Comparison of ENCODE assay signal across 9 cellular contexts in genomic region chr11:114075891-114076441, GRCh38. TPM values are rescaled to one million over a fixed set of nuclear protein-coding genes. Genes with fewer than 3 reads are reported as not detected.
DNase-seq lines count a peak whose midpoint lies in the region; ATAC-seq, FAIRE-seq and TF ChIP-seq lines count a peak whose summit lies in the region.
"Had no signal": no experiment of that assay in that cellular context is flagged by ENCODE, and none has a peak within 500 bp of the region (broad histone marks: within the 10 kb centered on the region; RNA-seq: fewer than 3 reads in every experiment).

No MANE protein-coding gene starts in this region.

- no peak overlapping the region for H3K4me2 ChIP-seq in PC-9
- H3K4me2 ChIP-seq in GM12878 (ENCODE audit: control insufficient read depth, insufficient read depth), result no peak overlapping the region

- ATAC-seq in GM12878 (no peak), HG02610 (IDR thresholded peaks at IDR 0.05; ENCODE audit: unreplicated experiment) (no peak)

- H3K27ac ChIP-seq in PC-9 (no peak overlapping the region), GM12878 (ENCODE audit: control insufficient read depth, insufficient read depth) (no peak overlapping the region), testis (no peak overlapping the region)

- no TSS peak for BruUV-seq in PC-9 (replicated peaks; lab: Mats Ljungman, UMichigan)
- no TSS peak for BruUV-seq in GM12878 (replicated peaks; lab: Mats Ljungman, UMichigan)

- in situ Hi-C loops in GM12878 (cut with MboI), result no loop called here

- no peak overlapping the region for H3K9ac ChIP-seq in GM12878 (ENCODE audit: control insufficient read depth, insufficient read depth, low read length)

- WGBS in GM12878 (ENCODE audit: insufficient coverage, insufficient replicate concordance, low lambda C conversion rate, missing lambda C conversion rate), result 49% methylated on average over 17 of the region's 18 CpGs
- WGBS in testis, 2 donors, result 50 to 57% methylated on average over 18 of the region's 18 CpGs

- no peaks in the 10 kb centered on the region for H3F3A ChIP-seq in PC-9 (ENCODE audit: insufficient read depth, low read depth)

- FAIRE-seq in GM12878 (lab: Jason Lieb, UNC), result no peak
- FAIRE-seq: A204.1 had no signal

- H3K9me3 ChIP-seq in PC-9 (ENCODE audit: insufficient read depth, low read depth) (no peaks in the 10 kb centered on the region), GM12878 (replicated peaks; ENCODE audit: control insufficient read depth, insufficient read depth, low read length) (no peaks in the 10 kb centered on the region), testis (no peaks in the 10 kb centered on the region)

- no peaks in the 10 kb centered on the region for H3K79me2 ChIP-seq in PC-9 (ENCODE audit: low read depth)
- H3K79me2 ChIP-seq in GM12878 (ENCODE audit: control insufficient read depth, insufficient read depth, low read length), result no peaks in the 10 kb centered on the region

- RAD21 ChIA-PET in GM12878 (lab: Charles Lee; ENCODE audit: unreplicated experiment), result no interaction called here

- CTCF ChIA-PET in PC-9 (lab: Charles Lee), result no interaction called here
- CTCF ChIA-PET in GM12878 (lab: Yijun Ruan, JAX), result no interaction called here

- DNase-seq in DMS 273 (lab: John Stamatoyannopoulos, UW; ENCODE audit: unreplicated experiment) (peak; percentile 48), DMS 273 treated with DMSO at 0.1 percent for 48 hours (lab: John Stamatoyannopoulos, UW) (no peak), PC-9 (no peak), GM12878 (ENCODE audit: low read depth, low spot score) (no peak), kidney tubule cell (ENCODE audit: low spot score) (peak; percentile 5), testis (no peak), NCI-H1694 (lab: John Stamatoyannopoulos, UW) (no peak)

- H3K36me3 ChIP-seq in PC-9 (ENCODE audit: low read depth) (no peaks in the 10 kb centered on the region), GM12878 (ENCODE audit: control insufficient read depth in 2 of 2, insufficient read depth in 2 of 2, low read length in 1 of 2) (no peaks in the 10 kb centered on the region), testis (ENCODE audit: low read depth, missing control alignments) (no peaks in the 10 kb centered on the region)

- TF ChIP-seq POLR2A in GM12878 (IDR thresholded peaks at IDR 0.05; ENCODE audit: low read depth, low read length) (no peak), testis (IDR thresholded peaks at IDR 0.05) (no peak)

- no peaks in the 10 kb centered on the region for H3K9me2 ChIP-seq in PC-9 (ENCODE audit: insufficient read depth)

- TF ChIP-seq CTCF in PC-9 (conservative IDR thresholded peaks at IDR 0.05), result peak; percentile 54
- TF ChIP-seq CTCF in GM12878 (IDR thresholded peaks at IDR 0.05 in 2 of 3, conservative IDR thresholded peaks at IDR 0.05 in 1 of 3; ENCODE audit: control insufficient read depth in 2 of 3, extremely low read depth in 1 of 3, insufficient read depth in 1 of 3, low read depth in 3 of 3, low read length in 3 of 3), result peak; percentile 6 to 37 (median 36); a peak in 4 of 6 replicates
- peak; percentile 40 to 63 (median 56) for TF ChIP-seq CTCF in testis (IDR thresholded peaks at IDR 0.05)

- no peak for TF ChIP-seq EP300 in GM12878 (IDR thresholded peaks at IDR 0.05; ENCODE audit: borderline replicate concordance in 1 of 2, control insufficient read depth in 1 of 2, low read depth in 2 of 2, low read length in 2 of 2)

- H3K4me1 ChIP-seq in PC-9 (replicated peaks; ENCODE audit: insufficient read depth) (no peaks in the 10 kb centered on the region), GM12878 (ENCODE audit: control insufficient read depth, insufficient read depth, low read length) (no peaks in the 10 kb centered on the region), testis (peaks cover 44% of the 10 kb centered on the region)

- no peak overlapping the region for H2AFZ ChIP-seq in PC-9
- no peak overlapping the region for H2AFZ ChIP-seq in GM12878 (ENCODE audit: control insufficient read depth, low read depth, low read length)

- H3K27me3 ChIP-seq in PC-9 (ENCODE audit: insufficient read depth, low read depth) (peaks cover 92% of the 10 kb centered on the region), GM12878 (replicated peaks in 1 of 2; ENCODE audit: control insufficient read depth in 2 of 2, insufficient read depth in 2 of 2, low read length in 1 of 2) (peaks cover 0 to 2% of the 10 kb centered on the region in 2 experiments; a peak in 2 of 4 replicates), testis (no peaks in the 10 kb centered on the region)

- SMC1A ChIA-PET in GM12878 (lab: Charles Lee; ENCODE audit: uncharacterized antibody, unreplicated experiment), result no interaction called here

- no peak overlapping the region for H3K4me3 ChIP-seq in PC-9
- H3K4me3 ChIP-seq in GM12878, result no peak overlapping the region
- H3K4me3 ChIP-seq in testis, result no peak overlapping the region

- intact Hi-C loops in PC-9 (cut with micrococcal nuclease; ENCODE audit: unreplicated experiment), result no loop called here
- intact Hi-C loops in GM12878 (cut with micrococcal nuclease; ENCODE audit: unreplicated experiment), result no loop called here
- intact Hi-C loops in testis (cut with DNase I; ENCODE audit: low total_unique reads), result no loop called here

- H4K20me1 ChIP-seq in PC-9 (ENCODE audit: insufficient read depth), result no peaks in the 10 kb centered on the region
- H4K20me1 ChIP-seq in GM12878 (ENCODE audit: control insufficient read depth, insufficient read depth), result no peaks in the 10 kb centered on the region

- POLR2A ChIA-PET in PC-9 (lab: Charles Lee; ENCODE audit: unreplicated experiment), result no interaction called here
- POLR2A ChIA-PET in GM12878 (lab: Charles Lee), result no interaction called here

- TF ChIP-seq RAD21 in GM12878 (IDR thresholded peaks at IDR 0.05; ENCODE audit: insufficient read depth, low read depth, low read length), result no peak

TF ChIP-seq in GM12878, 131 proteins besides CTCF, POLR2A, EP300 and RAD21 (continues in another document):
- TF ChIP-seq ESRRA (IDR thresholded peaks at IDR 0.05; ENCODE audit: low read length) (no peak), CBX5 (IDR thresholded peaks at IDR 0.05; ENCODE audit: low read depth) (no peak), ATF7 (IDR thresholded peaks at IDR 0.05; ENCODE audit: low read depth) (no peak), SIX5 (IDR thresholded peaks at IDR 0.05; ENCODE audit: low read depth, low read length, severe bottlenecking) (no peak), HDAC2 (IDR thresholded peaks at IDR 0.05) (no peak), NRF1 (conservative IDR thresholded peaks at IDR 0.05; ENCODE audit: low read depth, low read length) (no peak), CEBPB (IDR thresholded peaks at IDR 0.05; ENCODE audit: borderline replicate concordance in 1 of 2, low read depth in 2 of 2, low read length in 2 of 2) (no peak), NFYA (IDR thresholded peaks at IDR 0.05; ENCODE audit: borderline replicate concordance, low read depth, low read length) (no peak), RAD51 (IDR thresholded peaks at IDR 0.05) (no peak), IRF4 (IDR thresholded peaks at IDR 0.05; ENCODE audit: low read depth, low read length) (no peak), RFX5 (IDR thresholded peaks at IDR 0.05; ENCODE audit: low read depth, low read length) (no peak)
- TF ChIP-seq, protein P1, sequence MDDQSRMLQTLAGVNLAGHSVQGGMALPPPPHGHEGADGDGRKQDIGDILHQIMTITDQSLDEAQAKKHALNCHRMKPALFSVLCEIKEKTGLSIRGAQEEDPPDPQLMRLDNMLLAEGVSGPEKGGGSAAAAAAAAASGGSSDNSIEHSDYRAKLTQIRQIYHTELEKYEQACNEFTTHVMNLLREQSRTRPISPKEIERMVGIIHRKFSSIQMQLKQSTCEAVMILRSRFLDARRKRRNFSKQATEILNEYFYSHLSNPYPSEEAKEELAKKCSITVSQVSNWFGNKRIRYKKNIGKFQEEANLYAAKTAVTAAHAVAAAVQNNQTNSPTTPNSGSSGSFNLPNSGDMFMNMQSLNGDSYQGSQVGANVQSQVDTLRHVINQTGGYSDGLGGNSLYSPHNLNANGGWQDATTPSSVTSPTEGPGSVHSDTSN (IDR thresholded peaks at IDR 0.05; ENCODE audit: insufficient replicate concordance, low read depth, low read length), result no peak

RNA-seq across cellular contexts. Expression of gene ZBTB16, which starts 16.5 kb away (rescaled TPM):
- 0.25 and 0.44 TPM in 2 replicates for total RNA-seq in PC-9 (2021)
- not detected in 2 replicates for total RNA-seq in GM12878 (2013; cell fraction: nucleolus; rRNA removed)
- not detected in 2 replicates for total RNA-seq in GM12878 (2014; rRNA removed)
- total RNA-seq in GM12878 (2014; rRNA removed; fragmentation: Illumina TruSeq; extraction: Trizol), result not detected in 2 replicates
- total RNA-seq in GM12878 (2021), result 0.13 and 0.38 TPM in 2 replicates
- polyA plus RNA-seq in GM12878 (2011; ENCODE audit: low read depth), result not detected
- not detected in 2 replicates for polyA plus RNA-seq in GM12878 (2011; rRNA removed)
- polyA plus RNA-seq in GM12878 (2011; cell fraction: cytosol; rRNA removed), result not detected in 2 replicates
- not detected in 2 replicates for polyA plus RNA-seq in GM12878 (2011; cell fraction: nucleus; rRNA removed)
- polyA plus RNA-seq in GM12878 (2012), result not detected in 2 replicates
- polyA plus RNA-seq in GM12878 (2014; fragmentation: Illumina TruSeq; extraction: Trizol), result not detected in 2 replicates
- not detected for polyA plus RNA-seq in GM12878 (2014; fragmentation: Nextera tagmentation; extraction: Ambion mirVana)
- not detected in 2 replicates for polyA plus RNA-seq in GM12878 (2014; rRNA removed)
- polyA plus RNA-seq in GM12878 (2016; fragmentation: Nextera tagmentation; extraction: Ambion mirVana), result not detected
- polyA minus RNA-seq in GM12878 (2011; rRNA and poly(A)+ RNA removed), result not detected in 2 replicates
- polyA minus RNA-seq in GM12878 (2011; cell fraction: cytosol; rRNA and poly(A)+ RNA removed), result not detected in 2 replicates
- polyA minus RNA-seq in GM12878 (2011; cell fraction: nucleus; rRNA and poly(A)+ RNA removed), result not detected in 2 replicates
- total RNA-seq in testis, result 10 to 100 TPM; 51.5 to 88.5 TPM
- 11.4 TPM for polyA plus RNA-seq in testis (ENCODE audit: insufficient read depth, low read depth, low replicate concordance)

Comparison
In these comparisons a context has a peak if more than half of its experiments do, and no peak if none do; other contexts are left out.
1. DNase-seq: peak in DMS 273 (single experiment) and kidney tubule cell (single experiment); none in DMS 273 treated with DMSO at 0.1 percent for 48 hours (single experiment), PC-9 (0 of 2), GM12878 (single experiment), testis (single experiment) and NCI-H1694 (single experiment).
2. RNA of gene ZBTB16, which starts 16.5 kb away (total RNA-seq): 51.5 to 88.5 TPM in testis; 0.25 to 0.44 TPM in PC-9 and 0.13 to 0.38 TPM in GM12878; every median in the first group is over 10 times any median in the second.
3. Peak in every context shown above with its lines, with median percentiles within 50 percentile points of each other: CTCF ChIP-seq.